Comparison of ENCODE assay signal across 8 cellular contexts in genomic region chr19:45469132-45469834, GRCh38. TPM values are rescaled to one million over a fixed set of nuclear protein-coding genes. Genes with fewer than 3 reads are reported as not detected.
A peak's percentile ranks its signal among the peaks of the same experiment; 100 is the strongest.
DNase-seq lines count a peak whose midpoint lies in the region; ATAC-seq and TF ChIP-seq lines count a peak whose summit lies in the region.

No MANE protein-coding gene starts in this region.

- WGBS in prostate gland = 0% methylated on average over 60 of the region's 60 CpGs

- CTCF ChIA-PET in T-cell (lab: Charles Lee) = interaction anchor here in 1 of 2 donors (0.5 to 4.8 kb wide), 6 partner anchors 9 to 33 kb away, joined by 3 to 31 read pairs (median 3); no protein-coding TSS in a partner anchor

- H3K36me3 ChIP-seq in prostate gland = no peaks in the 10 kb centered on the region

- peaks cover 33 to 42% (median 33%) of the 10 kb centered on the region in 3 donors for H3K4me1 Mint-ChIP-seq in T-cell

- TF ChIP-seq CTCF in GM12865 (IDR thresholded peaks at IDR 0.05; ENCODE audit: insufficient read depth, low read depth, low read length, missing control alignments) (no peak), prostate gland (IDR thresholded peaks at IDR 0.05) (peak in 2 of 4 experiments; percentile 28 to 32)

- TF ChIP-seq POLR2A in prostate gland (IDR thresholded peaks at IDR 0.05) = peak; percentile 89

- DNase-seq in GM12865 (ENCODE audit: low read depth) (peak; percentile 98), NCI-H1436 treated with DMSO at 0.1 percent for 48 hours (lab: John Stamatoyannopoulos, UW) (peak; percentile 52), T-cell (peak; percentile 83 to 96 (median 94)), amniotic epithelial cell (ENCODE audit: low read depth) (peak; percentile 88), left cardiac atrium (peak; percentile 95), prostate gland (ENCODE audit: low spot score) (peak; percentile 93), ureter (ENCODE audit: low spot score) (peak; percentile 93)

- peak overlapping the region; percentile 84 for H3K4me3 ChIP-seq in GM12865 (ENCODE audit: low read depth, low read length)
- peak overlapping the region; percentile 54 to 67 for H3K4me3 ChIP-seq in prostate gland

- no peaks in the 10 kb centered on the region for H3K9me3 Mint-ChIP-seq in T-cell

- H3K27ac Mint-ChIP-seq in T-cell = peak overlapping the region; percentile 93 to 97

- H3K27ac ChIP-seq in prostate gland = peak overlapping the region; percentile 98 to 99

- intact Hi-C loops in left cardiac atrium (cut with DNase I) = no loop called here
- intact Hi-C loops in prostate gland (cut with DNase I) = no loop called here

- H3K27me3 Mint-ChIP-seq in T-cell = peaks cover 12% of the 10 kb centered on the region in 2 donors

- H3K36me3 Mint-ChIP-seq in T-cell = peaks cover 33% of the 10 kb centered on the region

- H3K4me3 Mint-ChIP-seq in T-cell = peak overlapping the region; percentile 89 to 95 (median 89)

- H3K27me3 ChIP-seq in prostate gland (replicated peaks; ENCODE audit: insufficient read depth) = no peaks in the 10 kb centered on the region

- no peaks in the 10 kb centered on the region for H3K9me3 ChIP-seq in prostate gland

- H3K4me1 ChIP-seq in prostate gland (replicated peaks) = peaks cover 10% of the 10 kb centered on the region

- ATAC-seq in HG02840 (IDR thresholded peaks at IDR 0.05; ENCODE audit: low FRiP score, unreplicated experiment) (peak; percentile 56), T-cell (replicated peaks in 1 of 4) (peak; percentile 67 to 85 (median 84)), left cardiac atrium (peak; percentile 87 to 90)

- POLR2A ChIA-PET in T-cell (lab: Charles Lee) = interaction anchor here (0.6 to 3.4 kb wide), 7 partner anchors 9 to 234 kb away, joined by 4 to 59 read pairs (median 7); no protein-coding TSS in a partner anchor

RNA-seq across cellular contexts. Expression of gene FOSB, which starts 1.5 kb away (rescaled TPM):
- 1,000 to 10,000 TPM in 1 of 5 donors, 100 to 1,000 TPM in 1, 10 to 100 TPM in 1, 1 to 10 TPM in 2; 6.7 to 1,173 (median 10.4) TPM for total RNA-seq in T-cell
- 1 to 10 TPM; 1.5 to 5.5 TPM for total RNA-seq in left cardiac atrium
- total RNA-seq in prostate gland = 1 to 10 TPM; 2.5 to 6.4 TPM
- 1.5 TPM for total RNA-seq in ureter

RNA-seq across cellular contexts. Expression of gene RTN2, which starts 27.6 kb away (rescaled TPM):
- 1 to 10 TPM; 1.7 to 2.5 (median 2.2) TPM for total RNA-seq in T-cell
- 10 to 100 TPM; 13.0 to 16.3 TPM for total RNA-seq in left cardiac atrium
- 10 to 100 TPM in 1 of 2 donors, 1 to 10 TPM in 1; 7.2 to 19.7 TPM for total RNA-seq in prostate gland
- 5.8 TPM for total RNA-seq in ureter

RNA-seq across cellular contexts. Expression of gene PPM1N, which starts 29.0 kb away (rescaled TPM):
- total RNA-seq in T-cell = 10 to 100 TPM in 2 of 5 donors, 1 to 10 TPM in 3; 5.6 to 14.6 (median 10.0) TPM
- 1 to 10 TPM in 1 of 2 donors, under 1 TPM in 1; 0.47 to 1.0 TPM for total RNA-seq in left cardiac atrium
- 1 to 10 TPM in 1 of 2 donors, under 1 TPM in 1; 0.36 to 1.8 TPM for total RNA-seq in prostate gland
- 1.4 TPM for total RNA-seq in ureter

RNA-seq across cellular contexts. Expression of gene VASP, which starts 38.0 kb away (rescaled TPM):
- 100 to 1,000 TPM in 3 of 5 donors, 10 to 100 TPM in 2; 77.4 to 113 (median 101) TPM for total RNA-seq in T-cell
- 10 to 100 TPM; 48.4 to 91.7 TPM for total RNA-seq in left cardiac atrium
- 100 to 1,000 TPM in 1 of 2 donors, 10 to 100 TPM in 1; 82.7 to 119 TPM for total RNA-seq in prostate gland
- total RNA-seq in ureter = 90.1 TPM

RNA-seq across cellular contexts. Expression of gene ERCC1, which starts 45.6 kb away (rescaled TPM):
- total RNA-seq in T-cell = 10 to 100 TPM; 41.7 to 55.4 (median 51.6) TPM
- 100 to 1,000 TPM; 105 to 140 TPM for total RNA-seq in left cardiac atrium
- 100 to 1,000 TPM; 142 to 151 TPM for total RNA-seq in prostate gland
- total RNA-seq in ureter = 78.3 TPM

Comparison
In these comparisons a context has a peak if more than half of its experiments do, and no peak if none do; other contexts are left out.
1. Peak in every context shown above with its lines: DNase-seq, ATAC-seq, H3K4me3 ChIP-seq and H3K27ac ChIP-seq.